ENCODE assay signal across 1 cellular context in the genomic region with DNA sequence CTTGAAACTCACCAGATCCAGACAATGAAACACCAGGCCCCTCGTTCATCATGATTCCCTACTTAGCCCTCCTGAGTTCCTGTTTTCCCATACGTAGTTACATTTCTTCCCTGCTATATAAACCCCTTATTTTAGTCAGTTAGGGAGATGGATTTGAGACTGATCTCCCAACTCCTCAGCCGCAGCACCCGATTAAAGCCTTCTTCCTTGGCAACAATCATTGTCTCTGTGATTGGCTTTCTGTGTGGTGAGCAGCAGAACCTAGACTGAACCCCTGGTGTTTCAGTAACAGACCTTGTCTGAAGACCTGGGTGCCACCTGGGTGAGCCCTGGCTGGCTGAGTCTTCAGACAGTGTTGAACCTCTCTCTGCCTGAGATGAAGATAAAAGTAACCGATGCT.
TF ChIP-seq lines count a peak whose summit lies in the region.

No MANE protein-coding gene starts in this region.

TF ChIP-seq in HepG2, 621 proteins besides CTCF, POLR2A, EP300 and RAD21 (continued from another document):
- TF ChIP-seq ZNF441 (CRISPR knock-in tag; IDR thresholded peaks at IDR 0.05; ENCODE audit: borderline replicate concordance) (peak; percentile 92; the same call in 1 of the 2 replicates), ZNF124 (CRISPR knock-in tag; IDR thresholded peaks at IDR 0.05) (peak; percentile 100), TBX3 (IDR thresholded peaks at IDR 0.05; ENCODE audit: borderline replicate concordance) (no peak), ZC3H13 (CRISPR knock-in tag; IDR thresholded peaks at IDR 0.05) (no peak), ZBTB38 (CRISPR knock-in tag; IDR thresholded peaks at IDR 0.05) (no peak), SRF (IDR thresholded peaks at IDR 0.05; ENCODE audit: low read depth, low read length) (no peak)
- TF ChIP-seq, protein P1, sequence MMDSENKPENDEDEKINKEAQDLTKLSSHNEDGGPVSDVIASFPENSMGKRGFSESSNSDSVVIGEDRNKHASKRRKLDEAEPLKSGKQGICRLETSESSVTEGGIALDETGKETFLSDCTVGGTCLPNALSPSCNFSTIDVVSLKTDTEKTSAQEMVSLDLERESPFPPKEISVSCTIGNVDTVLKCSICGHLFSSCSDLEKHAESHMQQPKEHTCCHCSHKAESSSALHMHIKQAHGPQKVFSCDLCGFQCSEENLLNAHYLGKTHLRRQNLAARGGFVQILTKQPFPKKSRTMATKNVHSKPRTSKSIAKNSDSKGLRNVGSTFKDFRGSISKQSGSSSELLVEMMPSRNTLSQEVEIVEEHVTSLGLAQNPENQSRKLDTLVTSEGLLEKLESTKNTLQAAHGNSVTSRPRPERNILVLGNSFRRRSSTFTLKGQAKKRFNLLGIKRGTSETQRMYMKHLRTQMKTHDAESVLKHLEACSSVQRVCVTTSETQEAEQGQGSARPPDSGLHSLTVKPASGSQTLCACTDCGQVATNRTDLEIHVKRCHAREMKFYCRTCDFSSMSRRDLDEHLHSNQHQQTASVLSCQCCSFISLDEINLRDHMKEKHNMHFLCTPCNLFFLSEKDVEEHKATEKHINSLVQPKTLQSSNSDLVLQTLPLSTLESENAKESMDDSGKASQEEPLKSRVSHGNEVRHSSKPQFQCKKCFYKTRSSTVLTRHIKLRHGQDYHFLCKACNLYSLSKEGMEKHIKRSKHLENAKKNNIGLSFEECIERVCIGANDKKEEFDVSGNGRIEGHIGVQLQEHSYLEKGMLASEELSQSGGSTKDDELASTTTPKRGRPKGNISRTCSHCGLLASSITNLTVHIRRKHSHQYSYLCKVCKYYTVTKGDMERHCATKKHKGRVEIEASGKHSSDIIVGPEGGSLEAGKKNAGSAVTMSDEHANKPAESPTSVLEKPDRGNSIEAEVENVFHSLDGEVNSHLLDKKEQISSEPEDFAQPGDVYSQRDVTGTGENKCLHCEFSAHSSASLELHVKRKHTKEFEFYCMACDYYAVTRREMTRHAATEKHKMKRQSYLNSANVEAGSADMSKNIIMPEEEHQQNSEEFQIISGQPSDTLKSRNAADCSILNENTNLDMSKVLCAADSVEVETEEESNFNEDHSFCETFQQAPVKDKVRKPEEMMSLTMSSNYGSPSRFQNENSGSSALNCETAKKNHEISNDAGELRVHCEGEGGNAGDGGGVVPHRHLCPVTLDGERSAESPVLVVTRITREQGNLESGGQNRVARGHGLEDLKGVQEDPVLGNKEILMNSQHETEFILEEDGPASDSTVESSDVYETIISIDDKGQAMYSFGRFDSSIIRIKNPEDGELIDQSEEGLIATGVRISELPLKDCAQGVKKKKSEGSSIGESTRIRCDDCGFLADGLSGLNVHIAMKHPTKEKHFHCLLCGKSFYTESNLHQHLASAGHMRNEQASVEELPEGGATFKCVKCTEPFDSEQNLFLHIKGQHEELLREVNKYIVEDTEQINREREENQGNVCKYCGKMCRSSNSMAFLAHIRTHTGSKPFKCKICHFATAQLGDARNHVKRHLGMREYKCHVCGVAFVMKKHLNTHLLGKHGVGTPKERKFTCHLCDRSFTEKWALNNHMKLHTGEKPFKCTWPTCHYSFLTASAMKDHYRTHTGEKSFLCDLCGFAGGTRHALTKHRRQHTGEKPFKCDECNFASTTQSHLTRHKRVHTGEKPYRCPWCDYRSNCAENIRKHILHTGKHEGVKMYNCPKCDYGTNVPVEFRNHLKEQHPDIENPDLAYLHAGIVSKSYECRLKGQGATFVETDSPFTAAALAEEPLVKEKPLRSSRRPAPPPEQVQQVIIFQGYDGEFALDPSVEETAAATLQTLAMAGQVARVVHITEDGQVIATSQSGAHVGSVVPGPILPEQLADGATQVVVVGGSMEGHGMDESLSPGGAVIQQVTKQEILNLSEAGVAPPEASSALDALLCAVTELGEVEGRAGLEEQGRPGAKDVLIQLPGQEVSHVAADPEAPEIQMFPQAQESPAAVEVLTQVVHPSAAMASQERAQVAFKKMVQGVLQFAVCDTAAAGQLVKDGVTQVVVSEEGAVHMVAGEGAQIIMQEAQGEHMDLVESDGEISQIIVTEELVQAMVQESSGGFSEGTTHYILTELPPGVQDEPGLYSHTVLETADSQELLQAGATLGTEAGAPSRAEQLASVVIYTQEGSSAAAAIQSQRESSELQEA (CRISPR knock-in tag; IDR thresholded peaks at IDR 0.05; ENCODE audit: not compliant biosample characterization): no peak
- TF ChIP-seq, protein P2, sequence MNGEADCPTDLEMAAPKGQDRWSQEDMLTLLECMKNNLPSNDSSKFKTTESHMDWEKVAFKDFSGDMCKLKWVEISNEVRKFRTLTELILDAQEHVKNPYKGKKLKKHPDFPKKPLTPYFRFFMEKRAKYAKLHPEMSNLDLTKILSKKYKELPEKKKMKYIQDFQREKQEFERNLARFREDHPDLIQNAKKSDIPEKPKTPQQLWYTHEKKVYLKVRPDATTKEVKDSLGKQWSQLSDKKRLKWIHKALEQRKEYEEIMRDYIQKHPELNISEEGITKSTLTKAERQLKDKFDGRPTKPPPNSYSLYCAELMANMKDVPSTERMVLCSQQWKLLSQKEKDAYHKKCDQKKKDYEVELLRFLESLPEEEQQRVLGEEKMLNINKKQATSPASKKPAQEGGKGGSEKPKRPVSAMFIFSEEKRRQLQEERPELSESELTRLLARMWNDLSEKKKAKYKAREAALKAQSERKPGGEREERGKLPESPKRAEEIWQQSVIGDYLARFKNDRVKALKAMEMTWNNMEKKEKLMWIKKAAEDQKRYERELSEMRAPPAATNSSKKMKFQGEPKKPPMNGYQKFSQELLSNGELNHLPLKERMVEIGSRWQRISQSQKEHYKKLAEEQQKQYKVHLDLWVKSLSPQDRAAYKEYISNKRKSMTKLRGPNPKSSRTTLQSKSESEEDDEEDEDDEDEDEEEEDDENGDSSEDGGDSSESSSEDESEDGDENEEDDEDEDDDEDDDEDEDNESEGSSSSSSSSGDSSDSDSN (CRISPR knock-in tag; IDR thresholded peaks at IDR 0.05): no peak
- TF ChIP-seq, protein P3, sequence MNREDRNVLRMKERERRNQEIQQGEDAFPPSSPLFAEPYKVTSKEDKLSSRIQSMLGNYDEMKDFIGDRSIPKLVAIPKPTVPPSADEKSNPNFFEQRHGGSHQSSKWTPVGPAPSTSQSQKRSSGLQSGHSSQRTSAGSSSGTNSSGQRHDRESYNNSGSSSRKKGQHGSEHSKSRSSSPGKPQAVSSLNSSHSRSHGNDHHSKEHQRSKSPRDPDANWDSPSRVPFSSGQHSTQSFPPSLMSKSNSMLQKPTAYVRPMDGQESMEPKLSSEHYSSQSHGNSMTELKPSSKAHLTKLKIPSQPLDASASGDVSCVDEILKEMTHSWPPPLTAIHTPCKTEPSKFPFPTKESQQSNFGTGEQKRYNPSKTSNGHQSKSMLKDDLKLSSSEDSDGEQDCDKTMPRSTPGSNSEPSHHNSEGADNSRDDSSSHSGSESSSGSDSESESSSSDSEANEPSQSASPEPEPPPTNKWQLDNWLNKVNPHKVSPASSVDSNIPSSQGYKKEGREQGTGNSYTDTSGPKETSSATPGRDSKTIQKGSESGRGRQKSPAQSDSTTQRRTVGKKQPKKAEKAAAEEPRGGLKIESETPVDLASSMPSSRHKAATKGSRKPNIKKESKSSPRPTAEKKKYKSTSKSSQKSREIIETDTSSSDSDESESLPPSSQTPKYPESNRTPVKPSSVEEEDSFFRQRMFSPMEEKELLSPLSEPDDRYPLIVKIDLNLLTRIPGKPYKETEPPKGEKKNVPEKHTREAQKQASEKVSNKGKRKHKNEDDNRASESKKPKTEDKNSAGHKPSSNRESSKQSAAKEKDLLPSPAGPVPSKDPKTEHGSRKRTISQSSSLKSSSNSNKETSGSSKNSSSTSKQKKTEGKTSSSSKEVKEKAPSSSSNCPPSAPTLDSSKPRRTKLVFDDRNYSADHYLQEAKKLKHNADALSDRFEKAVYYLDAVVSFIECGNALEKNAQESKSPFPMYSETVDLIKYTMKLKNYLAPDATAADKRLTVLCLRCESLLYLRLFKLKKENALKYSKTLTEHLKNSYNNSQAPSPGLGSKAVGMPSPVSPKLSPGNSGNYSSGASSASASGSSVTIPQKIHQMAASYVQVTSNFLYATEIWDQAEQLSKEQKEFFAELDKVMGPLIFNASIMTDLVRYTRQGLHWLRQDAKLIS (CRISPR knock-in tag; IDR thresholded peaks at IDR 0.05): no peak
